ENCODE assay signal across 33 cellular contexts in genomic region chr1:53462213-53462612, GRCh38. TPM values are rescaled to one million over a fixed set of nuclear protein-coding genes. Genes with fewer than 3 reads are reported as not detected.
"Had no signal": no experiment of that assay in that cellular context is flagged by ENCODE, and none has a peak within 500 bp of the region (broad histone marks: within the 10 kb centered on the region; RNA-seq: fewer than 3 reads in every experiment).

No MANE protein-coding gene starts in this region.

- H3K27ac ChIP-seq: dorsolateral prefrontal cortex, esophagus squamous epithelium, heart right ventricle, pancreas, suprapubic skin, transverse colon, upper lobe of right lung, uterus had no signal

- H3K9me3 ChIP-seq: esophagus squamous epithelium, heart right ventricle, pancreas, suprapubic skin, transverse colon, upper lobe of right lung, uterus had no signal

- H3K4me1 Mint-ChIP-seq: memory B cell; naive thymus-derived CD8-positive, alpha-beta T cell; stimulated activated naive CD8-positive, alpha-beta T cell treated with anti-CD3 and anti-CD28 coated beads, Interleukin-15, amount 100 ng/mL, for 72 hours had no signal

- H3K4me3 ChIP-seq: dorsolateral prefrontal cortex, esophagus squamous epithelium, heart right ventricle, lung, pancreas, smooth muscle cell, suprapubic skin, transverse colon, upper lobe of right lung, uterus had no signal

- H3K4me2 ChIP-seq: smooth muscle cell had no signal

- H3K36me3 Mint-ChIP-seq: memory B cell; naive thymus-derived CD8-positive, alpha-beta T cell had no signal

- H3K27me3 ChIP-seq: dorsolateral prefrontal cortex, pancreas, suprapubic skin, transverse colon, upper lobe of right lung, uterus had no signal

- H3K27me3 Mint-ChIP-seq: stimulated activated naive CD8-positive, alpha-beta T cell treated with anti-CD3 and anti-CD28 coated beads, Interleukin-15, amount 100 ng/mL, for 72 hours had no signal

- H3K4me3 Mint-ChIP-seq: memory B cell; naive thymus-derived CD8-positive, alpha-beta T cell; stimulated activated naive CD8-positive, alpha-beta T cell treated with anti-CD3 and anti-CD28 coated beads, Interleukin-15, amount 100 ng/mL, for 72 hours had no signal

- H3K36me3 ChIP-seq: esophagus squamous epithelium, heart right ventricle, pancreas, suprapubic skin, transverse colon, upper lobe of right lung, uterus had no signal

- DNase-seq: cerebellar nuclear complex; dorsolateral prefrontal cortex; effector CD8-positive, alpha-beta T cell; erythroblast; esophagus squamous epithelium; foreskin melanocyte; glutamatergic neuron; heart right ventricle; hippocampal formation; kidney glomerular epithelial cell; midbrain; naive thymus-derived CD8-positive, alpha-beta T cell; pancreas; stimulated activated CD4-positive, alpha-beta T cell treated with anti-CD3 and anti-CD28 coated beads, Interleukin-12 subunit alpha, Interleukin-12 subunit beta, amount 100 ng/mL, for 4 hours; stimulated activated CD4-positive, alpha-beta T cell treated with anti-CD3 and anti-CD28 coated beads, Interleukin-1b, Interleukin-23, amount 100 ng/mL, for 48 hours; stimulated activated CD4-positive, alpha-beta T cell treated with anti-CD3 and anti-CD28 coated beads, Interleukin-4, amount 100 ng/mL, for 1 hour; stimulated activated CD8-positive, alpha-beta memory T cell treated with anti-CD3 and anti-CD28 coated beads, Interleukin-4, amount 100 ng/mL, for 48 hours; stimulated activated naive CD4-positive, alpha-beta T cell; stimulated activated naive CD8-positive, alpha-beta T cell treated with anti-CD3 and anti-CD28 coated beads, Interleukin-15, amount 100 ng/mL, for 72 hours; transverse colon; upper lobe of right lung; uterus had no signal

- H3K4me1 ChIP-seq: esophagus squamous epithelium, pancreas, suprapubic skin, transverse colon, upper lobe of right lung, uterus had no signal

- H3K27ac Mint-ChIP-seq: memory B cell; naive thymus-derived CD8-positive, alpha-beta T cell had no signal

- ATAC-seq: naive thymus-derived CD8-positive, alpha-beta T cell; pancreas; sciatic nerve; upper lobe of right lung had no signal

- H3K9me3 Mint-ChIP-seq: naive thymus-derived CD8-positive, alpha-beta T cell; stimulated activated naive CD8-positive, alpha-beta T cell treated with anti-CD3 and anti-CD28 coated beads, Interleukin-15, amount 100 ng/mL, for 72 hours had no signal

RNA-seq across cellular contexts. Expression of gene DMRTB1, which starts 3.0 kb away (rescaled TPM):
- total RNA-seq: esophagus squamous epithelium; heart right ventricle; liver; lung; myocyte; naive thymus-derived CD8-positive, alpha-beta T cell; omental fat pad; pancreas; posterior vena cava; pulmonary artery endothelial cell; sciatic nerve; smooth muscle cell; suprapubic skin; transverse colon; upper lobe of right lung; uterus had no signal
- polyA plus RNA-seq: heart right ventricle; liver; lung; naive thymus-derived CD8-positive, alpha-beta T cell; neural cell; pancreas; smooth muscle cell had no signal
